In the genomic region with DNA sequence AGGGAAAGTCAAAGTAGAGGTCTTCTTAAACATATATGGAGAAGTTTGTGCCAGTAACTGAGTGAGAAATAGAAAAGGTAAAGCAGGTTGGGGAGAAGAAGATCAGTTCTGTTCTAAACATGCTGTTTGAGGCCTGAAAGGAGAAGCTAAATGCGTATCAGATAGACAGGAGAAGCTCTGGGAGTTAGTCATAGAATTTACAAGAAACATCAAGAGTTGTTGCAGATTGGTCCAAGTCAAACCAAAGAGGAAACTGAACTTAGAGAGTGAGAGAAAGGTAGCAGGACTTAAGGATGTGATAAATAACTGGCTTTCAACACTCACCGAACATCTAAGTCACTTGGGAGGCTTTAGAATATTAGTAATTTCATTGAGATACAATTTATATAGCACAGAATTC, we compare ENCODE assay signal across 16 cellular contexts. TPM values are rescaled to one million over a fixed set of nuclear protein-coding genes. Genes with fewer than 3 reads are reported as not detected.
A peak's percentile ranks its signal among the peaks of the same experiment; 100 is the strongest.
DNase-seq lines count a peak whose midpoint lies in the region; ATAC-seq, FAIRE-seq and TF ChIP-seq lines count a peak whose summit lies in the region.
"Had no signal": no experiment of that assay in that cellular context is flagged by ENCODE, and none has a peak within 500 bp of the region (broad histone marks: within the 10 kb centered on the region; RNA-seq: fewer than 3 reads in every experiment).

No MANE protein-coding gene starts in this region.

- H3K4me2 ChIP-seq in astrocyte (ENCODE audit: low read length) = no peak overlapping the region
- H3K4me2 ChIP-seq: GM23338 had no signal

- no peak for DNase-seq in activated naive CD8-positive, alpha-beta T cell treated with anti-CD3 and anti-CD28 coated beads for 36 hours
- DNase-seq in astrocyte (ENCODE audit: low read depth) (peak; percentile 8), fibroblast of peridontal ligament (ENCODE audit: extremely low read depth) (peak; percentile 39), GOT3 (lab: John Stamatoyannopoulos, UW) (no peak), AG08396 (ENCODE audit: low spot score) (no peak)
- DNase-seq: ACHN; C1 segment of cervical spinal cord; CD4-positive, alpha-beta T cell; DMS79; H9 had no signal

- H3K36me3 Mint-ChIP-seq in activated naive CD8-positive, alpha-beta T cell = peaks cover 7% of the 10 kb centered on the region
- H3K36me3 Mint-ChIP-seq in activated naive CD8-positive, alpha-beta T cell treated with anti-CD3 and anti-CD28 coated beads for 36 hours = peaks cover 3% of the 10 kb centered on the region
- no peaks in the 10 kb centered on the region for H3K36me3 Mint-ChIP-seq in astrocyte (ENCODE audit: low read depth, unreplicated experiment)

- H2AFZ ChIP-seq in astrocyte (ENCODE audit: low read depth, low read length) = no peak overlapping the region

- H3K9me3 Mint-ChIP-seq in activated naive CD8-positive, alpha-beta T cell (ENCODE audit: low read depth) = peaks cover 6% of the 10 kb centered on the region
- peaks cover 7% of the 10 kb centered on the region for H3K9me3 Mint-ChIP-seq in activated naive CD8-positive, alpha-beta T cell treated with anti-CD3 and anti-CD28 coated beads for 36 hours
- H3K9me3 Mint-ChIP-seq in astrocyte (ENCODE audit: unreplicated experiment) = no peaks in the 10 kb centered on the region
- H3K9me3 Mint-ChIP-seq: CD4-positive, alpha-beta T cell; GM23338; H9 had no signal

- no peak for TF ChIP-seq CTCF in astrocyte (IDR thresholded peaks at IDR 0.05; ENCODE audit: insufficient read depth, low read depth, low read length)

- no peaks in the 10 kb centered on the region for H3K9me3 ChIP-seq in astrocyte (ENCODE audit: insufficient read depth, low read depth, low read length)

- H3K79me2 ChIP-seq in astrocyte (ENCODE audit: insufficient read depth, low read length) = no peaks in the 10 kb centered on the region

- H3K4me3 ChIP-seq in astrocyte (ENCODE audit: insufficient read depth, low read depth, low read length) = no peak overlapping the region
- H3K4me3 ChIP-seq: GM12878, GM23338 had no signal

- no peak overlapping the region for H3K4me3 Mint-ChIP-seq in activated naive CD8-positive, alpha-beta T cell
- H3K4me3 Mint-ChIP-seq in activated naive CD8-positive, alpha-beta T cell treated with anti-CD3 and anti-CD28 coated beads for 36 hours = no peak overlapping the region
- no peak overlapping the region for H3K4me3 Mint-ChIP-seq in astrocyte (ENCODE audit: unreplicated experiment)
- H3K4me3 Mint-ChIP-seq: B cell; CD4-positive, alpha-beta T cell; GM23338; H9 had no signal

- peaks cover 11% of the 10 kb centered on the region for H3K27me3 ChIP-seq in astrocyte (ENCODE audit: insufficient read depth, low read length)

- H3K27ac ChIP-seq in astrocyte (ENCODE audit: low read depth, low read length) = no peak overlapping the region

- H3K4me1 Mint-ChIP-seq in activated naive CD8-positive, alpha-beta T cell (ENCODE audit: low read depth) = peaks cover 42% of the 10 kb centered on the region
- peaks cover 23% of the 10 kb centered on the region for H3K4me1 Mint-ChIP-seq in activated naive CD8-positive, alpha-beta T cell treated with anti-CD3 and anti-CD28 coated beads for 36 hours
- H3K4me1 Mint-ChIP-seq in astrocyte (ENCODE audit: low read depth, unreplicated experiment) = peaks cover 10% of the 10 kb centered on the region

- H3K27me3 Mint-ChIP-seq in activated naive CD8-positive, alpha-beta T cell = no peaks in the 10 kb centered on the region
- no peaks in the 10 kb centered on the region for H3K27me3 Mint-ChIP-seq in activated naive CD8-positive, alpha-beta T cell treated with anti-CD3 and anti-CD28 coated beads for 36 hours
- no peaks in the 10 kb centered on the region for H3K27me3 Mint-ChIP-seq in astrocyte (ENCODE audit: low read depth, unreplicated experiment)
- H3K27me3 Mint-ChIP-seq: CD4-positive, alpha-beta T cell had no signal

- no peak for FAIRE-seq in astrocyte (lab: Jason Lieb, UNC)
- FAIRE-seq: GM12878, GM18507 had no signal

- ATAC-seq in GM19467 (IDR thresholded peaks at IDR 0.05; ENCODE audit: unreplicated experiment) = no peak
- ATAC-seq: GM12878, GM23338 had no signal

- peak overlapping the region; percentile 2 for H3K27ac Mint-ChIP-seq in activated naive CD8-positive, alpha-beta T cell
- H3K27ac Mint-ChIP-seq in activated naive CD8-positive, alpha-beta T cell treated with anti-CD3 and anti-CD28 coated beads for 36 hours = no peak overlapping the region
- H3K27ac Mint-ChIP-seq in astrocyte (ENCODE audit: unreplicated experiment) = peak overlapping the region; percentile 37
- H3K27ac Mint-ChIP-seq: B cell; CD4-positive, alpha-beta T cell; GM23338; H9 had no signal

- H4K20me1 ChIP-seq in astrocyte (ENCODE audit: insufficient read depth, low read length) = no peaks in the 10 kb centered on the region

- no peaks in the 10 kb centered on the region for H3K4me1 ChIP-seq in astrocyte (ENCODE audit: insufficient read depth, low read length)

- no peaks in the 10 kb centered on the region for H3K36me3 ChIP-seq in astrocyte (ENCODE audit: insufficient read depth, low read length)

- H3K9ac ChIP-seq in astrocyte (ENCODE audit: low read length) = no peak overlapping the region

RNA-seq across cellular contexts. Expression of a gene that starts 29.2 kb away (rescaled TPM):
- 10 to 100 TPM; 20.6 to 21.3 TPM for total RNA-seq in activated naive CD8-positive, alpha-beta T cell treated with anti-CD3 and anti-CD28 coated beads for 36 hours
- total RNA-seq in astrocyte = 23.4 and 24.8 TPM in 2 replicates

Comparison
In these comparisons a context has a peak if more than half of its experiments do, and no peak if none do; other contexts are left out.
1. DNase-seq: peak in astrocyte (single experiment) and fibroblast of peridontal ligament (single experiment); none in activated naive CD8-positive, alpha-beta T cell treated with anti-CD3 and anti-CD28 coated beads for 36 hours (single experiment), GOT3 (single experiment) and AG08396 (single experiment).